ENCODE assay signal across 13 cellular contexts in genomic region chr6:30748301-30748769, GRCh38. TPM values are rescaled to one million over a fixed set of nuclear protein-coding genes. Genes with fewer than 3 reads are reported as not detected.
DNase-seq lines count a peak whose midpoint lies in the region; ATAC-seq, FAIRE-seq and TF ChIP-seq lines count a peak whose summit lies in the region.
"Had no signal": no experiment of that assay in that cellular context is flagged by ENCODE, and none has a peak within 500 bp of the region (broad histone marks: within the 10 kb centered on the region; RNA-seq: fewer than 3 reads in every experiment).

No MANE protein-coding gene starts in this region.

- H2AFZ ChIP-seq in K562 (ENCODE audit: low read depth, low read length) (peak overlapping the region; percentile 78), mesenchymal stem cell (ENCODE audit: low read depth, low read length) (no peak overlapping the region), H9 (ENCODE audit: low read length) (no peak overlapping the region)

- DNase-seq in activated naive CD4-positive, alpha-beta T cell treated with anti-CD3 and anti-CD28 coated beads, Interleukin-2, amount 10 ng/mL, durations not matched to agents 7 days and 5 days, result no peak
- DNase-seq in activated naive CD4-positive, alpha-beta T cell treated with anti-CD3 and anti-CD28 coated beads for 36 hours, result no peak
- DNase-seq in K562 (ENCODE audit: extremely low read depth in 1 of 4, low spot score in 3 of 4), result no peak
- peak; percentile 67 for DNase-seq in mesenchymal stem cell
- no peak for DNase-seq in NCI-H2081 (lab: John Stamatoyannopoulos, UW)
- no peak for DNase-seq in H9
- DNase-seq: central memory CD4-positive, alpha-beta T cell; DMS79 treated with DMSO at 0.1 percent for 48 hours; gastrocnemius medialis; NCI-H187 treated with DMSO at 0.1 percent for 48 hours had no signal

- no peak for TF ChIP-seq POLR2A in K562 (conservative IDR thresholded peaks at IDR 0.05)

- peaks cover 4% of the 10 kb centered on the region for H3K36me3 Mint-ChIP-seq in activated naive CD4-positive, alpha-beta T cell treated with anti-CD3 and anti-CD28 coated beads, Interleukin-2, amount 10 ng/mL, durations not matched to agents 7 days and 5 days
- peaks cover 8% of the 10 kb centered on the region for H3K36me3 Mint-ChIP-seq in activated naive CD4-positive, alpha-beta T cell treated with anti-CD3 and anti-CD28 coated beads for 36 hours (ENCODE audit: low read depth)
- H3K36me3 Mint-ChIP-seq in H9 (ENCODE audit: insufficient read depth in 1 of 3, low read depth in 3 of 3), result peaks cover 0 to 4% (median 3%) of the 10 kb centered on the region in 3 experiments; a peak in 5 of 7 replicates

- TF ChIP-seq RAD21 in K562 (CRISPR knock-in tag; conservative IDR thresholded peaks at IDR 0.05 in 1 of 2, IDR thresholded peaks at IDR 0.05 in 1 of 2), result no peak

- peak; percentile 55 for FAIRE-seq in K562 (lab: Jason Lieb, UNC)

- CTCF ChIA-PET in activated naive CD4-positive, alpha-beta T cell treated with anti-CD3 and anti-CD28 coated beads, Interleukin-2, amount 10 ng/mL, durations not matched to agents 7 days and 5 days (lab: Charles Lee), result interaction anchor here (0.6 kb wide), 1 partner anchor 900 kb away, joined by 3 read pairs; no protein-coding TSS in a partner anchor
- CTCF ChIA-PET in activated naive CD4-positive, alpha-beta T cell treated with anti-CD3 and anti-CD28 coated beads for 36 hours (lab: Charles Lee), result no interaction called here
- CTCF ChIA-PET in K562 (lab: Yijun Ruan, JAX; ENCODE audit: low intra/inter-chr PET ratio), result no interaction called here

- H3K9ac ChIP-seq in K562 (ENCODE audit: insufficient read depth in 1 of 2, low read depth in 2 of 2, low read length in 2 of 2), result no peak overlapping the region
- peak overlapping the region; percentile 30 for H3K9ac ChIP-seq in mesenchymal stem cell (ENCODE audit: low read length)
- no peak overlapping the region for H3K9ac ChIP-seq in H9 (ENCODE audit: extremely low read depth, insufficient read length, low read length)

- H3K4me3 Mint-ChIP-seq in activated naive CD4-positive, alpha-beta T cell treated with anti-CD3 and anti-CD28 coated beads, Interleukin-2, amount 10 ng/mL, durations not matched to agents 7 days and 5 days, result no peak overlapping the region
- H3K4me3 Mint-ChIP-seq in activated naive CD4-positive, alpha-beta T cell treated with anti-CD3 and anti-CD28 coated beads for 36 hours, result no peak overlapping the region
- H3K4me3 Mint-ChIP-seq in H9, result no peak overlapping the region

- no peak overlapping the region for H2BK20ac ChIP-seq in H9 (ENCODE audit: low read depth, low read length, poor library complexity, severe bottlenecking)

- H2AK5ac ChIP-seq in mesenchymal stem cell (ENCODE audit: low read length, severe bottlenecking), result peak overlapping the region; percentile 100
- H2AK5ac ChIP-seq in H9 (ENCODE audit: insufficient read length, low read length), result no peak overlapping the region

- H3K79me2 ChIP-seq in K562 (ENCODE audit: control insufficient read depth, insufficient read depth, low read length), result peaks cover 11% of the 10 kb centered on the region
- H3K79me2 ChIP-seq in H9 (ENCODE audit: insufficient read depth, low read length), result peaks cover 6% of the 10 kb centered on the region; the same call in 1 of the 2 replicates

- H2BK5ac ChIP-seq in mesenchymal stem cell (ENCODE audit: low read depth, low read length, poor library complexity, severe bottlenecking), result peak overlapping the region; percentile 87
- no peak overlapping the region for H2BK5ac ChIP-seq in H9 (ENCODE audit: insufficient read length, low read length)

- H4K20me1 ChIP-seq in K562 (replicated peaks; ENCODE audit: control insufficient read depth, insufficient read depth, low read length), result peaks cover 1% of the 10 kb centered on the region; the same call in 1 of the 2 replicates
- no peaks in the 10 kb centered on the region for H4K20me1 ChIP-seq in H9 (ENCODE audit: control insufficient read depth, insufficient read depth, insufficient read length)

- H3K27me3 Mint-ChIP-seq in activated naive CD4-positive, alpha-beta T cell treated with anti-CD3 and anti-CD28 coated beads, Interleukin-2, amount 10 ng/mL, durations not matched to agents 7 days and 5 days, result peaks cover 14% of the 10 kb centered on the region
- no peaks in the 10 kb centered on the region for H3K27me3 Mint-ChIP-seq in activated naive CD4-positive, alpha-beta T cell treated with anti-CD3 and anti-CD28 coated beads for 36 hours (ENCODE audit: low read depth)
- peaks cover 6% of the 10 kb centered on the region; the same call in 1 of the 2 replicates for H3K27me3 Mint-ChIP-seq in H9 (ENCODE audit: low read depth)

- H3K4me1 ChIP-seq in K562 (replicated peaks in 1 of 2; ENCODE audit: control insufficient read depth in 2 of 2, insufficient read depth in 2 of 2, low read length in 2 of 2) (peaks cover 31 to 32% of the 10 kb centered on the region in 2 experiments), mesenchymal stem cell (ENCODE audit: control insufficient read depth, insufficient read depth, low read depth, low read length) (peaks cover 29% of the 10 kb centered on the region), thymus (ENCODE audit: control insufficient read depth, insufficient read depth, low read length) (peaks cover 6% of the 10 kb centered on the region), H9 (ENCODE audit: insufficient read depth, low read length) (peaks cover 2% of the 10 kb centered on the region; the same call in 1 of the 2 replicates)

- TF ChIP-seq CTCF in K562 (IDR thresholded peaks at IDR 0.05 in 2 of 3, conservative IDR thresholded peaks at IDR 0.05 in 1 of 3; ENCODE audit: insufficient read depth in 2 of 3, low read depth in 1 of 3, low read length in 3 of 3), result no peak
- TF ChIP-seq CTCF in H9 (conservative IDR thresholded peaks at IDR 0.05), result no peak

- no peaks in the 10 kb centered on the region for H3K79me1 ChIP-seq in mesenchymal stem cell (replicated peaks; ENCODE audit: low read length, poor library complexity, severe bottlenecking)
- H3K79me1 ChIP-seq in H9 (ENCODE audit: insufficient read depth, low read depth, low read length, poor library complexity, severe bottlenecking), result no peaks in the 10 kb centered on the region

- no peak overlapping the region for H3K56ac ChIP-seq in H9 (ENCODE audit: insufficient read length, low read depth, low read length)

- no peaks in the 10 kb centered on the region for H3K36me3 ChIP-seq in K562 (ENCODE audit: control insufficient read depth, insufficient read depth, low read length)
- H3K36me3 ChIP-seq in mesenchymal stem cell (ENCODE audit: control insufficient read depth in 1 of 2, insufficient read depth in 2 of 2, low read depth in 1 of 2, low read length in 2 of 2), result peaks cover 3 to 4% of the 10 kb centered on the region in 2 experiments
- H3K36me3 ChIP-seq in thymus (ENCODE audit: control insufficient read depth, insufficient read depth), result no peaks in the 10 kb centered on the region
- H3K36me3 ChIP-seq: gastrocnemius medialis had no signal

- H3K27me3 ChIP-seq in K562 (ENCODE audit: control insufficient read depth in 2 of 2, insufficient read depth in 2 of 2, low read length in 2 of 2) (no peaks in the 10 kb centered on the region), mesenchymal stem cell (ENCODE audit: control insufficient read depth in 1 of 2, insufficient read depth in 1 of 2, low read length in 2 of 2) (no peaks in the 10 kb centered on the region), thymus (ENCODE audit: control insufficient read depth, insufficient read depth) (no peaks in the 10 kb centered on the region), H9 (ENCODE audit: insufficient read depth, low read length) (no peaks in the 10 kb centered on the region; the same call in 1 of the 2 replicates)
- H3K27me3 ChIP-seq: gastrocnemius medialis had no signal

- in situ Hi-C loops in K562 (cut with MboI), result loop anchor here (5.0 kb wide), 1 partner anchor 64 kb away; no protein-coding TSS in a partner anchor

- H3K18ac ChIP-seq in mesenchymal stem cell (ENCODE audit: low read depth in 1 of 2, low read length in 2 of 2) (peak overlapping the region; percentile 56 to 89), H9 (ENCODE audit: insufficient read length, low read depth, low read length) (no peak overlapping the region)

- H3K4ac ChIP-seq in mesenchymal stem cell (ENCODE audit: low read depth in 1 of 2, low read length in 2 of 2), result peak overlapping the region; percentile 83 to 84
- no peak overlapping the region for H3K4ac ChIP-seq in H9 (ENCODE audit: low read depth, low read length)

- H3K9me3 ChIP-seq in K562 (replicated peaks; ENCODE audit: control insufficient read depth, insufficient read depth, low read depth, low read length) (no peaks in the 10 kb centered on the region), mesenchymal stem cell (ENCODE audit: control insufficient read depth, low read length) (no peaks in the 10 kb centered on the region), thymus (ENCODE audit: control insufficient read depth) (no peaks in the 10 kb centered on the region), H9 (ENCODE audit: control insufficient read depth, low read depth, low read length) (no peaks in the 10 kb centered on the region)
- H3K9me3 ChIP-seq: gastrocnemius medialis had no signal

- BruUV-seq in K562 (replicated peaks; lab: Mats Ljungman, UMichigan), result no TSS peak

- no peak overlapping the region for H3K4me2 ChIP-seq in K562 (ENCODE audit: insufficient read depth, low read length)
- H3K4me2 ChIP-seq in mesenchymal stem cell (ENCODE audit: low read length, poor library complexity, severe bottlenecking), result no peak overlapping the region
- H3K4me2 ChIP-seq in H9 (ENCODE audit: insufficient read depth, insufficient read length, low read length), result no peak overlapping the region

- no peaks in the 10 kb centered on the region for H3K9me3 Mint-ChIP-seq in activated naive CD4-positive, alpha-beta T cell treated with anti-CD3 and anti-CD28 coated beads, Interleukin-2, amount 10 ng/mL, durations not matched to agents 7 days and 5 days
- no peaks in the 10 kb centered on the region for H3K9me3 Mint-ChIP-seq in activated naive CD4-positive, alpha-beta T cell treated with anti-CD3 and anti-CD28 coated beads for 36 hours
- no peaks in the 10 kb centered on the region; a peak in 3 of 5 replicates for H3K9me3 Mint-ChIP-seq in H9

- peaks cover 4% of the 10 kb centered on the region for H3K23me2 ChIP-seq in H9 (ENCODE audit: insufficient read length, low read depth, low read length, poor library complexity, severe bottlenecking)

- H3K4me3 ChIP-seq in K562 (no peak overlapping the region), mesenchymal stem cell (ENCODE audit: insufficient read depth in 1 of 2, low read depth in 1 of 2, low read length in 2 of 2) (no peak overlapping the region), thymus (ENCODE audit: low read length) (no peak overlapping the region)
- H3K4me3 ChIP-seq: gastrocnemius medialis had no signal

- H3K14ac ChIP-seq in mesenchymal stem cell (ENCODE audit: low read length in 2 of 2) (no peak overlapping the region), H9 (ENCODE audit: insufficient read depth, low read length) (no peak overlapping the region)

- H2BK12ac ChIP-seq in mesenchymal stem cell (ENCODE audit: low read length in 2 of 2) (peak overlapping the region; percentile 99), H9 (ENCODE audit: insufficient read length, low read depth, low read length) (no peak overlapping the region)

- H2BK15ac ChIP-seq in mesenchymal stem cell (ENCODE audit: low read depth, poor library complexity, severe bottlenecking) (peak overlapping the region; percentile 15), H9 (ENCODE audit: low read depth, low read length) (no peak overlapping the region)

- POLR2A ChIA-PET in K562 (lab: Yijun Ruan, JAX), result interaction anchor here (1.2 kb wide), 1 partner anchor 13 kb away, joined by 3 read pairs; no protein-coding TSS in a partner anchor

- peaks cover 38% of the 10 kb centered on the region for H3K4me1 Mint-ChIP-seq in activated naive CD4-positive, alpha-beta T cell treated with anti-CD3 and anti-CD28 coated beads, Interleukin-2, amount 10 ng/mL, durations not matched to agents 7 days and 5 days
- peaks cover 30% of the 10 kb centered on the region for H3K4me1 Mint-ChIP-seq in activated naive CD4-positive, alpha-beta T cell treated with anti-CD3 and anti-CD28 coated beads for 36 hours (ENCODE audit: low read depth)
- peaks cover 24 to 31% of the 10 kb centered on the region in 2 experiments for H3K4me1 Mint-ChIP-seq in H9

- intact Hi-C loops in activated naive CD4-positive, alpha-beta T cell treated with anti-CD3 and anti-CD28 coated beads for 36 hours (cut with micrococcal nuclease), result no loop called here
- intact Hi-C loops in K562 (cut with micrococcal nuclease), result no loop called here

- peak overlapping the region; percentile 86 for H4K91ac ChIP-seq in mesenchymal stem cell (ENCODE audit: low read length)
- no peak overlapping the region for H4K91ac ChIP-seq in H9 (ENCODE audit: insufficient read length, low read depth, low read length)

- peak overlapping the region; percentile 26 for H3K27ac Mint-ChIP-seq in activated naive CD4-positive, alpha-beta T cell treated with anti-CD3 and anti-CD28 coated beads, Interleukin-2, amount 10 ng/mL, durations not matched to agents 7 days and 5 days
- H3K27ac Mint-ChIP-seq in activated naive CD4-positive, alpha-beta T cell treated with anti-CD3 and anti-CD28 coated beads for 36 hours, result no peak overlapping the region
- no peak overlapping the region for H3K27ac Mint-ChIP-seq in H9

- no peak overlapping the region for H3K27ac ChIP-seq in K562 (ENCODE audit: extremely low read depth, low read depth, low read length)
- peak overlapping the region; percentile 89 for H3K27ac ChIP-seq in mesenchymal stem cell (ENCODE audit: low read length, poor library complexity, severe bottlenecking)
- H3K27ac ChIP-seq in thymus (ENCODE audit: low read depth), result peak overlapping the region; percentile 43
- H3K27ac ChIP-seq in H9 (ENCODE audit: insufficient read length, low read depth, low read length), result no peak overlapping the region
- H3K27ac ChIP-seq: gastrocnemius medialis, HL-60 had no signal

- 63% methylated on average over 5 of the region's 5 CpGs for WGBS in K562 (ENCODE audit: insufficient coverage, low coverage, missing lambda C conversion rate)
- WGBS in mesenchymal stem cell, result 70% methylated on average over 5 of the region's 5 CpGs
- WGBS in thymus, result 92% methylated on average over 5 of the region's 5 CpGs
- no CpG with 5 or more reads among the region's 5 CpGs for WGBS in H9 (ENCODE audit: extremely low coverage, insufficient read length, low lambda C conversion rate)

- H2BK120ac ChIP-seq in mesenchymal stem cell (ENCODE audit: low read depth, low read length) (peak overlapping the region; percentile 27), H9 (ENCODE audit: low read depth, low read length, poor library complexity, severe bottlenecking) (no peak overlapping the region)

- H4K5ac ChIP-seq in H9 (ENCODE audit: insufficient read length, low read depth, low read length), result no peak overlapping the region

- H4K8ac ChIP-seq in mesenchymal stem cell (ENCODE audit: low read length) (no peak overlapping the region), H9 (replicated peaks; ENCODE audit: insufficient read length, low read depth, low read length) (no peak overlapping the region)

- no peaks in the 10 kb centered on the region for H3K9me1 ChIP-seq in K562 (ENCODE audit: control insufficient read depth, insufficient read depth, low read length)

- H3K23ac ChIP-seq in mesenchymal stem cell (ENCODE audit: low read length in 2 of 2) (no peak overlapping the region), H9 (ENCODE audit: insufficient read length, low read depth, low read length) (no peak overlapping the region)

- no peak overlapping the region for H3T11ph ChIP-seq in H9 (ENCODE audit: low read length)

- no peak for TF ChIP-seq EP300 in K562 (IDR thresholded peaks at IDR 0.05; ENCODE audit: low read length)

- ATAC-seq in K562 (no peak), GM21723 (IDR thresholded peaks at IDR 0.05; ENCODE audit: unreplicated experiment) (no peak)
- ATAC-seq: gastrocnemius medialis had no signal

RNA-seq across cellular contexts. Expression of gene IER3, which starts 4.0 kb away (rescaled TPM):
- total RNA-seq in activated naive CD4-positive, alpha-beta T cell treated with anti-CD3 and anti-CD28 coated beads for 36 hours, result 10 to 100 TPM; 32.2 to 34.0 TPM
- 15.2 and 21.4 TPM in 2 replicates for total RNA-seq in K562 (2011; cell fraction: chromatin; rRNA removed; ENCODE audit: low replicate concordance)
- 22.4 and 29.0 TPM in 2 replicates for total RNA-seq in K562 (2011; cell fraction: nucleolus; rRNA removed)
- 21.0 and 27.1 TPM in 2 replicates for total RNA-seq in K562 (2011; cell fraction: nucleoplasm; rRNA removed)
- 18.7 and 24.7 TPM in 2 replicates for total RNA-seq in K562 (2014; rRNA removed)
- 8.0 and 8.2 TPM in 2 replicates for total RNA-seq in K562 (2014; rRNA removed; fragmentation: Illumina TruSeq; extraction: Trizol)
- total RNA-seq in K562 (2015; rRNA removed; fragmentation: Illumina TruSeq; extraction: Trizol), result 13.0 and 15.1 TPM in 2 replicates
- total RNA-seq in K562 (2021), result 23.4 and 24.1 TPM in 2 replicates
- polyA plus RNA-seq in K562 (2011; rRNA removed), result 8.8 and 11.5 TPM in 2 replicates
- polyA plus RNA-seq in K562 (2011; cell fraction: cytosol; rRNA removed), result 9.9 and 20.6 TPM in 2 replicates
- 25.7 and 32.6 TPM in 2 replicates for polyA plus RNA-seq in K562 (2011; cell fraction: nucleus; rRNA removed)
- 30.7 and 77.8 TPM in 2 replicates for polyA plus RNA-seq in K562 (2012)
- 11.4 and 12.5 TPM in 2 replicates for polyA plus RNA-seq in K562 (2014; fragmentation: Illumina TruSeq; extraction: Trizol)
- polyA plus RNA-seq in K562 (2014; fragmentation: Nextera tagmentation; extraction: Ambion mirVana), result 1 to 10 TPM; 1.5 to 1.7 TPM
- 26.0 and 30.0 TPM in 2 replicates for polyA plus RNA-seq in K562 (2014; rRNA removed)
- 3.8 and 6.5 TPM in 2 replicates for polyA minus RNA-seq in K562 (2011; rRNA and poly(A)+ RNA removed)
- polyA minus RNA-seq in K562 (2011; cell fraction: cytosol; rRNA and poly(A)+ RNA removed), result 5.3 and 6.8 TPM in 2 replicates
- 9.7 and 12.9 TPM in 2 replicates for polyA minus RNA-seq in K562 (2011; cell fraction: nucleus; rRNA and poly(A)+ RNA removed)
- 220 TPM for polyA plus RNA-seq in mesenchymal stem cell (2013, experiment 1 of 2)
- polyA plus RNA-seq in mesenchymal stem cell (2013, experiment 2 of 2), result 207 TPM
- polyA plus RNA-seq in thymus, result 39.7 TPM
- total RNA-seq in H9 (2021), result 42.9 and 43.5 TPM in 2 replicates

RNA-seq across cellular contexts. Expression of gene FLOT1, which starts 5.8 kb away (rescaled TPM):
- 100 to 1,000 TPM; 162 to 173 TPM for total RNA-seq in activated naive CD4-positive, alpha-beta T cell treated with anti-CD3 and anti-CD28 coated beads for 36 hours
- 164 and 277 TPM in 2 replicates for total RNA-seq in K562 (2011; cell fraction: chromatin; rRNA removed; ENCODE audit: low replicate concordance)
- total RNA-seq in K562 (2011; cell fraction: nucleolus; rRNA removed), result 152 and 165 TPM in 2 replicates
- total RNA-seq in K562 (2011; cell fraction: nucleoplasm; rRNA removed), result 155 and 194 TPM in 2 replicates
- 118 and 131 TPM in 2 replicates for total RNA-seq in K562 (2014; rRNA removed)
- total RNA-seq in K562 (2014; rRNA removed; fragmentation: Illumina TruSeq; extraction: Trizol), result 84.7 and 84.8 TPM in 2 replicates
- 101 and 102 TPM in 2 replicates for total RNA-seq in K562 (2015; rRNA removed; fragmentation: Illumina TruSeq; extraction: Trizol)
- 124 and 127 TPM in 2 replicates for total RNA-seq in K562 (2021)
- polyA plus RNA-seq in K562 (2011; rRNA removed), result 131 and 154 TPM in 2 replicates
- 144 and 149 TPM in 2 replicates for polyA plus RNA-seq in K562 (2011; cell fraction: cytosol; rRNA removed)
- polyA plus RNA-seq in K562 (2011; cell fraction: nucleus; rRNA removed), result 209 and 233 TPM in 2 replicates
- 135 and 272 TPM in 2 replicates for polyA plus RNA-seq in K562 (2012)
- 138 and 144 TPM in 2 replicates for polyA plus RNA-seq in K562 (2014; fragmentation: Illumina TruSeq; extraction: Trizol)
- polyA plus RNA-seq in K562 (2014; fragmentation: Nextera tagmentation; extraction: Ambion mirVana), result 10 to 100 TPM; 11.7 to 12.0 TPM
- polyA plus RNA-seq in K562 (2014; rRNA removed), result 149 and 174 TPM in 2 replicates
- 122 and 132 TPM in 2 replicates for polyA minus RNA-seq in K562 (2011; rRNA and poly(A)+ RNA removed)
- 72.2 and 76.2 TPM in 2 replicates for polyA minus RNA-seq in K562 (2011; cell fraction: cytosol; rRNA and poly(A)+ RNA removed)
- polyA minus RNA-seq in K562 (2011; cell fraction: nucleus; rRNA and poly(A)+ RNA removed), result 38.5 and 58.5 TPM in 2 replicates
- polyA plus RNA-seq in mesenchymal stem cell (2013, experiment 1 of 2), result 120 TPM
- polyA plus RNA-seq in mesenchymal stem cell (2013, experiment 2 of 2), result 118 TPM
- 157 TPM for polyA plus RNA-seq in thymus
- total RNA-seq in H9 (2021), result 107 and 111 TPM in 2 replicates

RNA-seq across cellular contexts. Expression of gene TUBB, which starts 28.2 kb away (rescaled TPM):
- 1,000 to 10,000 TPM; 1,781 to 1,838 TPM for total RNA-seq in activated naive CD4-positive, alpha-beta T cell treated with anti-CD3 and anti-CD28 coated beads for 36 hours
- total RNA-seq in K562 (2011; cell fraction: chromatin; rRNA removed; ENCODE audit: low replicate concordance), result 127 and 264 TPM in 2 replicates
- 272 and 276 TPM in 2 replicates for total RNA-seq in K562 (2011; cell fraction: nucleolus; rRNA removed)
- 270 and 313 TPM in 2 replicates for total RNA-seq in K562 (2011; cell fraction: nucleoplasm; rRNA removed)
- total RNA-seq in K562 (2014; rRNA removed) (1,062 and 1,409 TPM in 2 replicates), K562 (2014; rRNA removed; fragmentation: Illumina TruSeq; extraction: Trizol) (863 and 971 TPM in 2 replicates), K562 (2015; rRNA removed; fragmentation: Illumina TruSeq; extraction: Trizol) (1,443 and 1,478 TPM in 2 replicates), K562 (2021) (1,495 and 1,529 TPM in 2 replicates), H9 (2021) (1,719 and 1,734 TPM in 2 replicates)
- polyA plus RNA-seq in K562 (2011; rRNA removed) (2,369 and 2,705 TPM in 2 replicates), K562 (2014; fragmentation: Illumina TruSeq; extraction: Trizol) (2,541 and 2,870 TPM in 2 replicates), K562 (2014; fragmentation: Nextera tagmentation; extraction: Ambion mirVana) (1,000 to 10,000 TPM; 1,106 to 1,864 TPM), K562 (2014; rRNA removed) (1,462 and 1,903 TPM in 2 replicates), thymus (137 TPM)
- polyA plus RNA-seq in K562 (2011; cell fraction: cytosol; rRNA removed), result 2,776 and 3,265 TPM in 2 replicates
- polyA plus RNA-seq in K562 (2011; cell fraction: nucleus; rRNA removed), result 619 and 708 TPM in 2 replicates
- polyA plus RNA-seq in K562 (2012), result 1,523 and 1,878 TPM in 2 replicates
- polyA minus RNA-seq in K562 (2011; rRNA and poly(A)+ RNA removed), result 1,764 and 2,070 TPM in 2 replicates
- polyA minus RNA-seq in K562 (2011; cell fraction: cytosol; rRNA and poly(A)+ RNA removed), result 880 and 960 TPM in 2 replicates
- 140 and 261 TPM in 2 replicates for polyA minus RNA-seq in K562 (2011; cell fraction: nucleus; rRNA and poly(A)+ RNA removed)
- polyA plus RNA-seq in mesenchymal stem cell (2013, experiment 1 of 2), result 839 TPM
- polyA plus RNA-seq in mesenchymal stem cell (2013, experiment 2 of 2), result 819 TPM

RNA-seq across cellular contexts. Expression of gene MDC1, which starts 31.3 kb away (rescaled TPM):
- total RNA-seq in activated naive CD4-positive, alpha-beta T cell treated with anti-CD3 and anti-CD28 coated beads for 36 hours, result 10 to 100 TPM; 84.1 to 84.8 TPM
- total RNA-seq in K562 (2011; cell fraction: chromatin; rRNA removed; ENCODE audit: low replicate concordance), result 79.5 and 80.7 TPM in 2 replicates
- total RNA-seq in K562 (2011; cell fraction: nucleolus; rRNA removed), result 47.5 and 50.5 TPM in 2 replicates
- total RNA-seq in K562 (2011; cell fraction: nucleoplasm; rRNA removed), result 62.0 and 85.1 TPM in 2 replicates
- total RNA-seq in K562 (2014; rRNA removed) (15.7 and 24.3 TPM in 2 replicates), K562 (2014; rRNA removed; fragmentation: Illumina TruSeq; extraction: Trizol) (20.0 and 25.5 TPM in 2 replicates), K562 (2015; rRNA removed; fragmentation: Illumina TruSeq; extraction: Trizol) (15.6 and 18.2 TPM in 2 replicates), K562 (2021) (96.8 and 114 TPM in 2 replicates), H9 (2021) (72.2 and 77.6 TPM in 2 replicates)
- polyA plus RNA-seq in K562 (2011; rRNA removed) (21.5 and 55.8 TPM in 2 replicates), K562 (2014; fragmentation: Illumina TruSeq; extraction: Trizol) (72.9 and 95.4 TPM in 2 replicates), K562 (2014; fragmentation: Nextera tagmentation; extraction: Ambion mirVana) (1 to 10 TPM; 8.2 to 8.8 TPM), K562 (2014; rRNA removed) (31.3 and 35.0 TPM in 2 replicates), thymus (21.6 TPM)
- polyA plus RNA-seq in K562 (2011; cell fraction: cytosol; rRNA removed), result 28.0 and 35.1 TPM in 2 replicates
- 105 and 141 TPM in 2 replicates for polyA plus RNA-seq in K562 (2011; cell fraction: nucleus; rRNA removed)
- 68.1 and 105 TPM in 2 replicates for polyA plus RNA-seq in K562 (2012)
- 24.0 and 34.6 TPM in 2 replicates for polyA minus RNA-seq in K562 (2011; rRNA and poly(A)+ RNA removed)
- 56.9 and 94.9 TPM in 2 replicates for polyA minus RNA-seq in K562 (2011; cell fraction: cytosol; rRNA and poly(A)+ RNA removed)
- 16.4 and 27.8 TPM in 2 replicates for polyA minus RNA-seq in K562 (2011; cell fraction: nucleus; rRNA and poly(A)+ RNA removed)
- polyA plus RNA-seq in mesenchymal stem cell (2013, experiment 1 of 2), result 9.8 TPM
- polyA plus RNA-seq in mesenchymal stem cell (2013, experiment 2 of 2), result 8.6 TPM

RNA-seq across cellular contexts. Expression of gene NRM, which starts 57.6 kb away (rescaled TPM):
- 10 to 100 TPM; 31.0 to 32.0 TPM for total RNA-seq in activated naive CD4-positive, alpha-beta T cell treated with anti-CD3 and anti-CD28 coated beads for 36 hours
- 17.1 and 42.3 TPM in 2 replicates for total RNA-seq in K562 (2011; cell fraction: chromatin; rRNA removed; ENCODE audit: low replicate concordance)
- 41.3 and 48.0 TPM in 2 replicates for total RNA-seq in K562 (2011; cell fraction: nucleolus; rRNA removed)
- 51.0 and 61.6 TPM in 2 replicates for total RNA-seq in K562 (2011; cell fraction: nucleoplasm; rRNA removed)
- 9.7 and 12.4 TPM in 2 replicates for total RNA-seq in K562 (2014; rRNA removed)
- total RNA-seq in K562 (2014; rRNA removed; fragmentation: Illumina TruSeq; extraction: Trizol), result 10.6 and 14.4 TPM in 2 replicates
- 17.4 and 18.1 TPM in 2 replicates for total RNA-seq in K562 (2015; rRNA removed; fragmentation: Illumina TruSeq; extraction: Trizol)
- total RNA-seq in K562 (2021), result 32.9 and 35.7 TPM in 2 replicates
- polyA plus RNA-seq in K562 (2011; rRNA removed), result 12.6 and 22.9 TPM in 2 replicates
- 26.4 and 41.5 TPM in 2 replicates for polyA plus RNA-seq in K562 (2011; cell fraction: cytosol; rRNA removed)
- 28.3 and 48.5 TPM in 2 replicates for polyA plus RNA-seq in K562 (2011; cell fraction: nucleus; rRNA removed)
- polyA plus RNA-seq in K562 (2012), result 45.0 and 59.0 TPM in 2 replicates
- 57.9 and 58.2 TPM in 2 replicates for polyA plus RNA-seq in K562 (2014; fragmentation: Illumina TruSeq; extraction: Trizol)
- 10 to 100 TPM; 16.1 to 18.6 TPM for polyA plus RNA-seq in K562 (2014; fragmentation: Nextera tagmentation; extraction: Ambion mirVana)
- polyA plus RNA-seq in K562 (2014; rRNA removed), result 19.4 and 22.5 TPM in 2 replicates
- polyA minus RNA-seq in K562 (2011; rRNA and poly(A)+ RNA removed), result 14.4 and 15.0 TPM in 2 replicates
- 19.7 and 29.2 TPM in 2 replicates for polyA minus RNA-seq in K562 (2011; cell fraction: cytosol; rRNA and poly(A)+ RNA removed)
- 12.0 and 14.7 TPM in 2 replicates for polyA minus RNA-seq in K562 (2011; cell fraction: nucleus; rRNA and poly(A)+ RNA removed)
- 35.3 TPM for polyA plus RNA-seq in mesenchymal stem cell (2013, experiment 1 of 2)
- 36.1 TPM for polyA plus RNA-seq in mesenchymal stem cell (2013, experiment 2 of 2)
- 10.4 TPM for polyA plus RNA-seq in thymus
- 34.9 and 36.5 TPM in 2 replicates for total RNA-seq in H9 (2021)

Comparison
In these comparisons a context has a peak if more than half of its experiments do, and no peak if none do; other contexts are left out.
1. H3K27ac ChIP-seq: peak in mesenchymal stem cell (single experiment) and thymus (single experiment); none in K562 (single experiment) and H9 (single experiment).